1 cellular context compared by ENCODE assay signal in the genomic region with DNA sequence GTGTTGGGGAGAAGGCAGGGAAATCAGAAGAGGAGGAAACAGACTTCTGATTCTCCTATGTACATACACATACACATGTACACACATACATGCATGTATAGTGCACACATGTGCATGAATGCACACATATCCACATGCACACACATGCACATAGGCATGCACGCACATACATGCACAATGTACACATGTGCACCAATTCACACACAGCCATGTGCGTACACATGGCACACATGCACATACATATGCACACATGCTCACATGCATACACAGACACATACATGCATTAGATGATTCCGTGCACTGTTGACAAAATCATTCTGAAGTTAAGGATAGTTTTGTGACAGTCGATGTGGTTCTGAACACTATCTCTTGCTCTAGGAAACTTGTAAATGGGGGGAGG.
TF ChIP-seq lines count a peak whose summit lies in the region.

No MANE protein-coding gene starts in this region.

TF ChIP-seq in HepG2, 621 proteins besides CTCF, POLR2A, EP300 and RAD21:
- TF ChIP-seq, protein P1, sequence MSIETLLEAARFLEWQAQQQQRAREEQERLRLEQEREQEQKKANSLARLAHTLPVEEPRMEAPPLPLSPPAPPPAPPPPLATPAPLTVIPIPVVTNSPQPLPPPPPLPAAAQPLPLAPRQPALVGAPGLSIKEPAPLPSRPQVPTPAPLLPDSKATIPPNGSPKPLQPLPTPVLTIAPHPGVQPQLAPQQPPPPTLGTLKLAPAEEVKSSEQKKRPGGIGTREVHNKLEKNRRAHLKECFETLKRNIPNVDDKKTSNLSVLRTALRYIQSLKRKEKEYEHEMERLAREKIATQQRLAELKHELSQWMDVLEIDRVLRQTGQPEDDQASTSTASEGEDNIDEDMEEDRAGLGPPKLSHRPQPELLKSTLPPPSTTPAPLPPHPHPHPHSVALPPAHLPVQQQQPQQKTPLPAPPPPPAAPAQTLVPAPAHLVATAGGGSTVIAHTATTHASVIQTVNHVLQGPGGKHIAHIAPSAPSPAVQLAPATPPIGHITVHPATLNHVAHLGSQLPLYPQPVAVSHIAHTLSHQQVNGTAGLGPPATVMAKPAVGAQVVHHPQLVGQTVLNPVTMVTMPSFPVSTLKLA (IDR thresholded peaks at IDR 0.05) = peak; percentile 96
- TF ChIP-seq KAT7 (CRISPR knock-in tag; IDR thresholded peaks at IDR 0.05; ENCODE audit: borderline replicate concordance) = no peak
